Comparison of ENCODE assay signal across 1 cellular context in the genomic region with DNA sequence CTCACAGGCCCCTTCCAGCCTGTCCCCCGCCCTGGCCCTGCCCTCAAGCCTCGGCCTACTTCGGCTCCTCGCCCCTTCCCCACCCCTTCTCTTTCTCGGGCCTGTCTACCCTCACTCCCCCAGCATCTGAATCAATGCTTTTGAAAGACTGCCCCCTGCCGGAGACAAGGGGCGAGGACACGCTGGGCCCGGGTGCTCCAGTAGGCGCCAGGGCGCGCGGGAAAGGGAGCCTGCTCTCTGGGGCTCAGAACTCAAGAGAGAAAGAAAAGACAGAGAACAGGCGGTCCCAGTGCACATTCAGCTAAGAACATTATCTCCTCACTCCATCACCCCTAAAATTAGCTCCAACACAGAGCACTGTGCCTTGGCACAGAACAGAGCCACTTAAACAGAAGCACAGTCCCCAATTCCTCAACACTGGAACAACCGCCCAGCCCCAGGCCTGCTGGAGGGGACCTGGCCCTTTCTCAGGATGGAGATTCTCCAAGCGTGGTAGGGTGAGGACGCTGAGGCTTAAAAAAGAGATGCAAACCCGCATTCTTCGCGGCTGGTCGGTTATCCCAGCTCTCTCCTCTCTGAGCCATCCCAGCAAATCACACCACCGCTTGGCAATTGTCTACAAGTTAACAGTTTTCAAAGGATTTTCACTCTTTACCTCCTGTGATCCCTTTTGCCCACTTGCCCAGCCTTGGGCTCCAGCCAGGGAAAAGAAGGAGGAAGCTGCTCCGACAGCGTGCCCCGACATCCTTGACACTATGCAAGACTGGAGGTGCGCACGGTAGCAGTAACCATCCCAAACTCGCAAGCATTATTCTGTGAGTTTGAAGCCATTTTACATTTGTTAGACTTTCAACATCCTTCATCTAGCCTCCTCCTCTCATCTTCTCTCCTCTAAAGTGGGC.
TF ChIP-seq lines count a peak whose summit lies in the region.

No MANE protein-coding gene starts in this region.

TF ChIP-seq in HepG2, 621 proteins besides CTCF, POLR2A, EP300 and RAD21 (continues in another document):
- no peak for TF ChIP-seq PCBP1 (IDR thresholded peaks at IDR 0.05; ENCODE audit: borderline replicate concordance, low read depth, low read length)
- no peak for TF ChIP-seq KLF16 (CRISPR knock-in tag; IDR thresholded peaks at IDR 0.05)
- TF ChIP-seq RBM39 (IDR thresholded peaks at IDR 0.05; ENCODE audit: low read depth, low read length, poor library complexity, severe bottlenecking) = peak; percentile 63
- TF ChIP-seq ZNF264 (CRISPR knock-in tag; IDR thresholded peaks at IDR 0.05) = no peak
- no peak for TF ChIP-seq ZNF674 (CRISPR knock-in tag; IDR thresholded peaks at IDR 0.05; ENCODE audit: low read depth)
- no peak for TF ChIP-seq MED13 (CRISPR knock-in tag; IDR thresholded peaks at IDR 0.05)
- no peak for TF ChIP-seq ZBTB21 (CRISPR knock-in tag; IDR thresholded peaks at IDR 0.05)
- TF ChIP-seq, protein P1, sequence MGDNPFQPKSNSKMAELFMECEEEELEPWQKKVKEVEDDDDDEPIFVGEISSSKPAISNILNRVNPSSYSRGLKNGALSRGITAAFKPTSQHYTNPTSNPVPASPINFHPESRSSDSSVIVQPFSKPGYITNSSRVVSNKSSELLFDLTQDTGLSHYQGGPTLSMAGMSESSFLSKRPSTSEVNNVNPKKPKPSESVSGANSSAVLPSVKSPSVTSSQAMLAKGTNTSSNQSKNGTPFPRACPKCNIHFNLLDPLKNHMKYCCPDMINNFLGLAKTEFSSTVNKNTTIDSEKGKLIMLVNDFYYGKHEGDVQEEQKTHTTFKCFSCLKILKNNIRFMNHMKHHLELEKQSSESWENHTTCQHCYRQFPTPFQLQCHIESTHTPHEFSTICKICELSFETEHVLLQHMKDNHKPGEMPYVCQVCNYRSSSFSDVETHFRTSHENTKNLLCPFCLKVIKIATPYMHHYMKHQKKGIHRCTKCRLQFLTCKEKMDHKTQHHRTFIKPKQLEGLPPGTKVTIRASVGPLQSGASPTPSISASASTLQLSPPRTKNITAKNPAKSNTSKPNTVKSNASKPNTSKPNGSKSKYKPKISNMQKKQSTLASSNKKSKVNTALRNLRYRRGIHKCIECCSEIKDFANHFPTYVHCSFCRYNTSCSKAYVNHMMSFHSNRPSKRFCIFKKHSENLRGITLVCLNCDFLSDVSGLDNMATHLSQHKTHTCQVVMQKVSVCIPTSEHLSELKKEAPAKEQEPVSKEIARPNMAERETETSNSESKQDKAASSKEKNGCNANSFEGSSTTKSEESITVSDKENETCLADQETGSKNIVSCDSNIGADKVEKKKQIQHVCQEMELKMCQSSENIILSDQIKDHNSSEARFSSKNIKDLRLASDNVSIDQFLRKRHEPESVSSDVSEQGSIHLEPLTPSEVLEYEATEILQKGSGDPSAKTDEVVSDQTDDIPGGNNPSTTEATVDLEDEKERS (CRISPR knock-in tag; IDR thresholded peaks at IDR 0.05) = no peak
- TF ChIP-seq, protein P2, sequence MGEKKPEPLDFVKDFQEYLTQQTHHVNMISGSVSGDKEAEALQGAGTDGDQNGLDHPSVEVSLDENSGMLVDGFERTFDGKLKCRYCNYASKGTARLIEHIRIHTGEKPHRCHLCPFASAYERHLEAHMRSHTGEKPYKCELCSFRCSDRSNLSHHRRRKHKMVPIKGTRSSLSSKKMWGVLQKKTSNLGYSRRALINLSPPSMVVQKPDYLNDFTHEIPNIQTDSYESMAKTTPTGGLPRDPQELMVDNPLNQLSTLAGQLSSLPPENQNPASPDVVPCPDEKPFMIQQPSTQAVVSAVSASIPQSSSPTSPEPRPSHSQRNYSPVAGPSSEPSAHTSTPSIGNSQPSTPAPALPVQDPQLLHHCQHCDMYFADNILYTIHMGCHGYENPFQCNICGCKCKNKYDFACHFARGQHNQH (CRISPR knock-in tag; IDR thresholded peaks at IDR 0.05) = no peak
- no peak for TF ChIP-seq KLF11 (CRISPR knock-in tag; IDR thresholded peaks at IDR 0.05)
- TF ChIP-seq TCF7 (IDR thresholded peaks at IDR 0.05; ENCODE audit: low read depth) = no peak
- no peak for TF ChIP-seq ZFAT (CRISPR knock-in tag; conservative IDR thresholded peaks at IDR 0.05)
- TF ChIP-seq, protein P3, sequence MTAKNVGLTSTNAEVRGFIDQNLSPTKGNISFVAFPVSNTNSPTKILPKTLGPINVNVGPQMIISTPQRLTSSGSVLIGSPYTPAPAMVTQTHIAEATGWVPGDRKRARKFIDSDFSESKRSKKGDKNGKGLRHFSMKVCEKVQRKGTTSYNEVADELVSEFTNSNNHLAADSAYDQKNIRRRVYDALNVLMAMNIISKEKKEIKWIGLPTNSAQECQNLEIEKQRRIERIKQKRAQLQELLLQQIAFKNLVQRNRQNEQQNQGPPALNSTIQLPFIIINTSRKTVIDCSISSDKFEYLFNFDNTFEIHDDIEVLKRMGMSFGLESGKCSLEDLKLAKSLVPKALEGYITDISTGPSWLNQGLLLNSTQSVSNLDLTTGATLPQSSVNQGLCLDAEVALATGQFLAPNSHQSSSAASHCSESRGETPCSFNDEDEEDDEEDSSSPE (CRISPR knock-in tag; IDR thresholded peaks at IDR 0.05) = peak; percentile 70
- TF ChIP-seq RXRB (CRISPR knock-in tag; IDR thresholded peaks at IDR 0.05; ENCODE audit: borderline replicate concordance) = no peak
- no peak for TF ChIP-seq MATR3 (CRISPR knock-in tag; IDR thresholded peaks at IDR 0.05)
- TF ChIP-seq RARG (CRISPR knock-in tag; IDR thresholded peaks at IDR 0.05; ENCODE audit: low read depth) = no peak
- no peak for TF ChIP-seq ZSCAN29 (CRISPR knock-in tag; conservative IDR thresholded peaks at IDR 0.05)
- TF ChIP-seq ZNF354B (CRISPR knock-in tag; IDR thresholded peaks at IDR 0.05) = no peak
- 0 out of 2 replicates have a peak, but pooled peaks have one; percentile 23 for TF ChIP-seq ZNF749 (CRISPR knock-in tag; IDR thresholded peaks at IDR 0.05; ENCODE audit: borderline replicate concordance)
- TF ChIP-seq, protein P4, sequence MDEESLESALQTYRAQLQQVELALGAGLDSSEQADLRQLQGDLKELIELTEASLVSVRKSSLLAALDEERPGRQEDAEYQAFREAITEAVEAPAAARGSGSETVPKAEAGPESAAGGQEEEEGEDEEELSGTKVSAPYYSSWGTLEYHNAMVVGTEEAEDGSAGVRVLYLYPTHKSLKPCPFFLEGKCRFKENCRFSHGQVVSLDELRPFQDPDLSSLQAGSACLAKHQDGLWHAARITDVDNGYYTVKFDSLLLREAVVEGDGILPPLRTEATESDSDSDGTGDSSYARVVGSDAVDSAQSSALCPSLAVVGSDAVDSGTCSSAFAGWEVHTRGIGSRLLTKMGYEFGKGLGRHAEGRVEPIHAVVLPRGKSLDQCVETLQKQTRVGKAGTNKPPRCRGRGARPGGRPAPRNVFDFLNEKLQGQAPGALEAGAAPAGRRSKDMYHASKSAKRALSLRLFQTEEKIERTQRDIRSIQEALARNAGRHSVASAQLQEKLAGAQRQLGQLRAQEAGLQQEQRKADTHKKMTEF (CRISPR knock-in tag; IDR thresholded peaks at IDR 0.05) = no peak
- no peak for TF ChIP-seq ZNF326 (CRISPR knock-in tag; IDR thresholded peaks at IDR 0.05; ENCODE audit: borderline replicate concordance)
- TF ChIP-seq, protein P5, sequence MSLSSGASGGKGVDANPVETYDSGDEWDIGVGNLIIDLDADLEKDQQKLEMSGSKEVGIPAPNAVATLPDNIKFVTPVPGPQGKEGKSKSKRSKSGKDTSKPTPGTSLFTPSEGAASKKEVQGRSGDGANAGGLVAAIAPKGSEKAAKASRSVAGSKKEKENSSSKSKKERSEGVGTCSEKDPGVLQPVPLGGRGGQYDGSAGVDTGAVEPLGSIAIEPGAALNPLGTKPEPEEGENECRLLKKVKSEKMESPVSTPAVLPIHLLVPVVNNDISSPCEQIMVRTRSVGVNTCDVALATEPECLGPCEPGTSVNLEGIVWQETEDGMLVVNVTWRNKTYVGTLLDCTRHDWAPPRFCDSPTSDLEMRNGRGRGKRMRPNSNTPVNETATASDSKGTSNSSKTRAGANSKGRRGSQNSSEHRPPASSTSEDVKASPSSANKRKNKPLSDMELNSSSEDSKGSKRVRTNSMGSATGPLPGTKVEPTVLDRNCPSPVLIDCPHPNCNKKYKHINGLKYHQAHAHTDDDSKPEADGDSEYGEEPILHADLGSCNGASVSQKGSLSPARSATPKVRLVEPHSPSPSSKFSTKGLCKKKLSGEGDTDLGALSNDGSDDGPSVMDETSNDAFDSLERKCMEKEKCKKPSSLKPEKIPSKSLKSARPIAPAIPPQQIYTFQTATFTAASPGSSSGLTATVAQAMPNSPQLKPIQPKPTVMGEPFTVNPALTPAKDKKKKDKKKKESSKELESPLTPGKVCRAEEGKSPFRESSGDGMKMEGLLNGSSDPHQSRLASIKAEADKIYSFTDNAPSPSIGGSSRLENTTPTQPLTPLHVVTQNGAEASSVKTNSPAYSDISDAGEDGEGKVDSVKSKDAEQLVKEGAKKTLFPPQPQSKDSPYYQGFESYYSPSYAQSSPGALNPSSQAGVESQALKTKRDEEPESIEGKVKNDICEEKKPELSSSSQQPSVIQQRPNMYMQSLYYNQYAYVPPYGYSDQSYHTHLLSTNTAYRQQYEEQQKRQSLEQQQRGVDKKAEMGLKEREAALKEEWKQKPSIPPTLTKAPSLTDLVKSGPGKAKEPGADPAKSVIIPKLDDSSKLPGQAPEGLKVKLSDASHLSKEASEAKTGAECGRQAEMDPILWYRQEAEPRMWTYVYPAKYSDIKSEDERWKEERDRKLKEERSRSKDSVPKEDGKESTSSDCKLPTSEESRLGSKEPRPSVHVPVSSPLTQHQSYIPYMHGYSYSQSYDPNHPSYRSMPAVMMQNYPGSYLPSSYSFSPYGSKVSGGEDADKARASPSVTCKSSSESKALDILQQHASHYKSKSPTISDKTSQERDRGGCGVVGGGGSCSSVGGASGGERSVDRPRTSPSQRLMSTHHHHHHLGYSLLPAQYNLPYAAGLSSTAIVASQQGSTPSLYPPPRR (CRISPR knock-in tag; IDR thresholded peaks at IDR 0.05; ENCODE audit: borderline replicate concordance) = peak; percentile 15; the same call in 1 of the 2 replicates
- TF ChIP-seq, protein P6, sequence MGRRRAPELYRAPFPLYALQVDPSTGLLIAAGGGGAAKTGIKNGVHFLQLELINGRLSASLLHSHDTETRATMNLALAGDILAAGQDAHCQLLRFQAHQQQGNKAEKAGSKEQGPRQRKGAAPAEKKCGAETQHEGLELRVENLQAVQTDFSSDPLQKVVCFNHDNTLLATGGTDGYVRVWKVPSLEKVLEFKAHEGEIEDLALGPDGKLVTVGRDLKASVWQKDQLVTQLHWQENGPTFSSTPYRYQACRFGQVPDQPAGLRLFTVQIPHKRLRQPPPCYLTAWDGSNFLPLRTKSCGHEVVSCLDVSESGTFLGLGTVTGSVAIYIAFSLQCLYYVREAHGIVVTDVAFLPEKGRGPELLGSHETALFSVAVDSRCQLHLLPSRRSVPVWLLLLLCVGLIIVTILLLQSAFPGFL (CRISPR knock-in tag; IDR thresholded peaks at IDR 0.05) = no peak
- TF ChIP-seq, protein P7, sequence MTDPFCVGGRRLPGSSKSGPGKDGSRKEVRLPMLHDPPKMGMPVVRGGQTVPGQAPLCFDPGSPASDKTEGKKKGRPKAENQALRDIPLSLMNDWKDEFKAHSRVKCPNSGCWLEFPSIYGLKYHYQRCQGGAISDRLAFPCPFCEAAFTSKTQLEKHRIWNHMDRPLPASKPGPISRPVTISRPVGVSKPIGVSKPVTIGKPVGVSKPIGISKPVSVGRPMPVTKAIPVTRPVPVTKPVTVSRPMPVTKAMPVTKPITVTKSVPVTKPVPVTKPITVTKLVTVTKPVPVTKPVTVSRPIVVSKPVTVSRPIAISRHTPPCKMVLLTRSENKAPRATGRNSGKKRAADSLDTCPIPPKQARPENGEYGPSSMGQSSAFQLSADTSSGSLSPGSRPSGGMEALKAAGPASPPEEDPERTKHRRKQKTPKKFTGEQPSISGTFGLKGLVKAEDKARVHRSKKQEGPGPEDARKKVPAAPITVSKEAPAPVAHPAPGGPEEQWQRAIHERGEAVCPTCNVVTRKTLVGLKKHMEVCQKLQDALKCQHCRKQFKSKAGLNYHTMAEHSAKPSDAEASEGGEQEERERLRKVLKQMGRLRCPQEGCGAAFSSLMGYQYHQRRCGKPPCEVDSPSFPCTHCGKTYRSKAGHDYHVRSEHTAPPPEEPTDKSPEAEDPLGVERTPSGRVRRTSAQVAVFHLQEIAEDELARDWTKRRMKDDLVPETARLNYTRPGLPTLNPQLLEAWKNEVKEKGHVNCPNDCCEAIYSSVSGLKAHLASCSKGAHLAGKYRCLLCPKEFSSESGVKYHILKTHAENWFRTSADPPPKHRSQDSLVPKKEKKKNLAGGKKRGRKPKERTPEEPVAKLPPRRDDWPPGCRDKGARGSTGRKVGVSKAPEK (CRISPR knock-in tag; IDR thresholded peaks at IDR 0.05; ENCODE audit: borderline replicate concordance) = no peak
- no peak for TF ChIP-seq STAT5B (CRISPR knock-in tag; IDR thresholded peaks at IDR 0.05)
- no peak for TF ChIP-seq SIX1 (CRISPR knock-in tag; IDR thresholded peaks at IDR 0.05; ENCODE audit: borderline replicate concordance)
- TF ChIP-seq STAG1 (CRISPR knock-in tag; IDR thresholded peaks at IDR 0.05) = peak; percentile 82
- peak; percentile 79 for TF ChIP-seq PRPF4 (IDR thresholded peaks at IDR 0.05; ENCODE audit: low read depth, low read length, poor library complexity, severe bottlenecking)
- TF ChIP-seq SMYD3 (CRISPR knock-in tag; IDR thresholded peaks at IDR 0.05) = no peak
- TF ChIP-seq ZBTB38 (CRISPR knock-in tag; IDR thresholded peaks at IDR 0.05) = peak; percentile 45; the same call in 1 of the 2 replicates
- TF ChIP-seq, protein P8, sequence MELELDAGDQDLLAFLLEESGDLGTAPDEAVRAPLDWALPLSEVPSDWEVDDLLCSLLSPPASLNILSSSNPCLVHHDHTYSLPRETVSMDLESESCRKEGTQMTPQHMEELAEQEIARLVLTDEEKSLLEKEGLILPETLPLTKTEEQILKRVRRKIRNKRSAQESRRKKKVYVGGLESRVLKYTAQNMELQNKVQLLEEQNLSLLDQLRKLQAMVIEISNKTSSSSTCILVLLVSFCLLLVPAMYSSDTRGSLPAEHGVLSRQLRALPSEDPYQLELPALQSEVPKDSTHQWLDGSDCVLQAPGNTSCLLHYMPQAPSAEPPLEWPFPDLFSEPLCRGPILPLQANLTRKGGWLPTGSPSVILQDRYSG (CRISPR knock-in tag; IDR thresholded peaks at IDR 0.05) = no peak
- no peak for TF ChIP-seq ZNF660 (CRISPR knock-in tag; IDR thresholded peaks at IDR 0.05; ENCODE audit: borderline replicate concordance, low read depth)
